ENCODE assay signal across 3 cellular contexts in the genomic region with DNA sequence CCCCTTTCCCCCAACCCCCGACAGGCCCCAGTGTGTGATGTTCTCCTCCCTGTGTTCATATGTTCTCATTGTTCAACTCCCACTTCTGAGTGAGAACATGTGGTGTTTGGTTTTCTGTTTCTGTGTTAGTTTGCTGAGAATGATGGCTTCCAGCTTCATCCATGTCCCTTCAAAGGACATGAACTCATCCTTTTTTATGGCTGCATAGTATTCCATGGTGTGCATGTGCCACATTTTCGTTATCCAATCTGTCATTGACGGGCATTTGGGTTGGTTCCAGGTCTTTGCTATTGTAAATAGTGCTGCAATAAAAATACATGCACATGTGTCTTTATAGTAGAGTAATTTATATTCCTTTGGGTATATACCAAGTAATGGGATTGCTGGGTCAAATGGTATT.
A peak's percentile ranks its signal among the peaks of the same experiment; 100 is the strongest.
DNase-seq lines count a peak whose midpoint lies in the region; ATAC-seq, FAIRE-seq and TF ChIP-seq lines count a peak whose summit lies in the region.
"Not testable (repeated sequence)": the region's sequence is repeated elsewhere in the genome, so short reads cannot be mapped to it uniquely, and the experiment has no call there.

No MANE protein-coding gene starts in this region.

- H3K27ac Mint-ChIP-seq in activated naive CD4-positive, alpha-beta T cell treated with anti-CD3 and anti-CD28 coated beads, Interleukin-2, amount 50 U/mL, for 24 hours, result peak overlapping the region; percentile 3

- DNase-seq in K562 (ENCODE audit: extremely low read depth in 1 of 4, low spot score in 3 of 4), result not testable (repeated sequence)

- H3K36me3 Mint-ChIP-seq in activated naive CD4-positive, alpha-beta T cell treated with anti-CD3 and anti-CD28 coated beads, Interleukin-2, amount 50 U/mL, for 24 hours, result not testable (repeated sequence)

- H3K36me3 ChIP-seq in HEK293 (ENCODE audit: control insufficient read depth in 2 of 2, insufficient read depth in 1 of 2, low read length in 2 of 2); K562 (ENCODE audit: control insufficient read depth, insufficient read depth, low read length): not testable (repeated sequence)

- H4K20me1 ChIP-seq in K562 (replicated peaks; ENCODE audit: control insufficient read depth, insufficient read depth, low read length), result not testable (repeated sequence)

- H2AFZ ChIP-seq in K562 (ENCODE audit: low read depth, low read length), result not testable (repeated sequence)

- TF ChIP-seq POLR2A in K562 (conservative IDR thresholded peaks at IDR 0.05), result not testable (repeated sequence)

- H3K9me3 Mint-ChIP-seq in activated naive CD4-positive, alpha-beta T cell treated with anti-CD3 and anti-CD28 coated beads, Interleukin-2, amount 50 U/mL, for 24 hours, result not testable (repeated sequence)

- H3K4me3 ChIP-seq in HEK293 (ENCODE audit: low read depth, low read length); K562: not testable (repeated sequence)

- not testable (repeated sequence) for TF ChIP-seq CTCF in HEK293 (tag by site-specific recombination; IDR thresholded peaks at IDR 0.05); K562 (IDR thresholded peaks at IDR 0.05 in 2 of 3, conservative IDR thresholded peaks at IDR 0.05 in 1 of 3; ENCODE audit: insufficient read depth in 2 of 3, low read depth in 1 of 3, low read length in 3 of 3)

- not testable (repeated sequence) for H3K27ac ChIP-seq in HEK293 (ENCODE audit: extremely low read depth, low read depth, low read length); K562 (ENCODE audit: extremely low read depth, low read depth, low read length)

- not testable (repeated sequence) for H3K27me3 ChIP-seq in K562 (ENCODE audit: control insufficient read depth in 2 of 2, insufficient read depth in 2 of 2, low read length in 2 of 2)

- not testable (repeated sequence) for H3K4me3 Mint-ChIP-seq in activated naive CD4-positive, alpha-beta T cell treated with anti-CD3 and anti-CD28 coated beads, Interleukin-2, amount 50 U/mL, for 24 hours

- WGBS in K562 (ENCODE audit: insufficient coverage, low coverage, missing lambda C conversion rate), result 4% methylated on average over 2 of the region's 3 CpGs

- H3K4me2 ChIP-seq in K562 (ENCODE audit: insufficient read depth, low read length), result not testable (repeated sequence)

- not testable (repeated sequence) for H3K4me1 Mint-ChIP-seq in activated naive CD4-positive, alpha-beta T cell treated with anti-CD3 and anti-CD28 coated beads, Interleukin-2, amount 50 U/mL, for 24 hours

- not testable (repeated sequence) for TF ChIP-seq RAD21 in K562 (CRISPR knock-in tag; conservative IDR thresholded peaks at IDR 0.05 in 1 of 2, IDR thresholded peaks at IDR 0.05 in 1 of 2)

- not testable (repeated sequence) for H3K9ac ChIP-seq in K562 (ENCODE audit: insufficient read depth in 1 of 2, low read depth in 2 of 2, low read length in 2 of 2)

- intact Hi-C loops in K562 (cut with micrococcal nuclease), result not testable (repeated sequence)

- H3K9me1 ChIP-seq in K562 (ENCODE audit: control insufficient read depth, insufficient read depth, low read length), result not testable (repeated sequence)

- POLR2A ChIA-PET in HEK293 (lab: Yijun Ruan, JAX), result not testable (repeated sequence)
- POLR2A ChIA-PET in K562 (lab: Yijun Ruan, JAX), result interaction anchor here (1.6 kb wide), 1 partner anchor 8 kb away, joined by 4 read pairs; no protein-coding TSS in a partner anchor

- BruUV-seq in K562 (replicated peaks; lab: Mats Ljungman, UMichigan), result not testable (repeated sequence)

- CTCF ChIA-PET in HEK293 (lab: Yijun Ruan, JAX); K562 (lab: Yijun Ruan, JAX; ENCODE audit: low intra/inter-chr PET ratio): not testable (repeated sequence)

- H3K27me3 Mint-ChIP-seq in activated naive CD4-positive, alpha-beta T cell treated with anti-CD3 and anti-CD28 coated beads, Interleukin-2, amount 50 U/mL, for 24 hours, result peaks cover 21% of the 10 kb centered on the region

- H3K79me2 ChIP-seq in K562 (ENCODE audit: control insufficient read depth, insufficient read depth, low read length), result not testable (repeated sequence)

- not testable (repeated sequence) for H3K4me1 ChIP-seq in HEK293 (ENCODE audit: control insufficient read depth, insufficient read depth, low read length); K562 (replicated peaks in 1 of 2; ENCODE audit: control insufficient read depth in 2 of 2, insufficient read depth in 2 of 2, low read length in 2 of 2)

- FAIRE-seq in K562 (lab: Jason Lieb, UNC), result not testable (repeated sequence)

- not testable (repeated sequence) for ATAC-seq in K562

- in situ Hi-C loops in K562 (cut with MboI), result not testable (repeated sequence)

- H3K9me3 ChIP-seq in HEK293 (ENCODE audit: control insufficient read depth, insufficient read depth, low read depth, low read length); K562 (replicated peaks; ENCODE audit: control insufficient read depth, insufficient read depth, low read depth, low read length): not testable (repeated sequence)

- not testable (repeated sequence) for TF ChIP-seq EP300 in K562 (IDR thresholded peaks at IDR 0.05; ENCODE audit: low read length)

TF ChIP-seq in HEK293, 187 proteins besides CTCF, POLR2A, EP300 and RAD21:
- TF ChIP-seq, protein P1, sequence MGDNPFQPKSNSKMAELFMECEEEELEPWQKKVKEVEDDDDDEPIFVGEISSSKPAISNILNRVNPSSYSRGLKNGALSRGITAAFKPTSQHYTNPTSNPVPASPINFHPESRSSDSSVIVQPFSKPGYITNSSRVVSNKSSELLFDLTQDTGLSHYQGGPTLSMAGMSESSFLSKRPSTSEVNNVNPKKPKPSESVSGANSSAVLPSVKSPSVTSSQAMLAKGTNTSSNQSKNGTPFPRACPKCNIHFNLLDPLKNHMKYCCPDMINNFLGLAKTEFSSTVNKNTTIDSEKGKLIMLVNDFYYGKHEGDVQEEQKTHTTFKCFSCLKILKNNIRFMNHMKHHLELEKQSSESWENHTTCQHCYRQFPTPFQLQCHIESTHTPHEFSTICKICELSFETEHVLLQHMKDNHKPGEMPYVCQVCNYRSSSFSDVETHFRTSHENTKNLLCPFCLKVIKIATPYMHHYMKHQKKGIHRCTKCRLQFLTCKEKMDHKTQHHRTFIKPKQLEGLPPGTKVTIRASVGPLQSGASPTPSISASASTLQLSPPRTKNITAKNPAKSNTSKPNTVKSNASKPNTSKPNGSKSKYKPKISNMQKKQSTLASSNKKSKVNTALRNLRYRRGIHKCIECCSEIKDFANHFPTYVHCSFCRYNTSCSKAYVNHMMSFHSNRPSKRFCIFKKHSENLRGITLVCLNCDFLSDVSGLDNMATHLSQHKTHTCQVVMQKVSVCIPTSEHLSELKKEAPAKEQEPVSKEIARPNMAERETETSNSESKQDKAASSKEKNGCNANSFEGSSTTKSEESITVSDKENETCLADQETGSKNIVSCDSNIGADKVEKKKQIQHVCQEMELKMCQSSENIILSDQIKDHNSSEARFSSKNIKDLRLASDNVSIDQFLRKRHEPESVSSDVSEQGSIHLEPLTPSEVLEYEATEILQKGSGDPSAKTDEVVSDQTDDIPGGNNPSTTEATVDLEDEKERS (tag by site-specific recombination; IDR thresholded peaks at IDR 0.05), result peak; percentile 90
- TF ChIP-seq ZNF146 (tag by site-specific recombination; IDR thresholded peaks at IDR 0.05), result peak; percentile 74

TF ChIP-seq in K562, 482 proteins besides CTCF, POLR2A, EP300 and RAD21:
- peak; percentile 73 for TF ChIP-seq ZNF146 (CRISPR knock-in tag; IDR thresholded peaks at IDR 0.05; ENCODE audit: unreplicated experiment)
